ENCODE assay signal across 9 cellular contexts in the genomic region with DNA sequence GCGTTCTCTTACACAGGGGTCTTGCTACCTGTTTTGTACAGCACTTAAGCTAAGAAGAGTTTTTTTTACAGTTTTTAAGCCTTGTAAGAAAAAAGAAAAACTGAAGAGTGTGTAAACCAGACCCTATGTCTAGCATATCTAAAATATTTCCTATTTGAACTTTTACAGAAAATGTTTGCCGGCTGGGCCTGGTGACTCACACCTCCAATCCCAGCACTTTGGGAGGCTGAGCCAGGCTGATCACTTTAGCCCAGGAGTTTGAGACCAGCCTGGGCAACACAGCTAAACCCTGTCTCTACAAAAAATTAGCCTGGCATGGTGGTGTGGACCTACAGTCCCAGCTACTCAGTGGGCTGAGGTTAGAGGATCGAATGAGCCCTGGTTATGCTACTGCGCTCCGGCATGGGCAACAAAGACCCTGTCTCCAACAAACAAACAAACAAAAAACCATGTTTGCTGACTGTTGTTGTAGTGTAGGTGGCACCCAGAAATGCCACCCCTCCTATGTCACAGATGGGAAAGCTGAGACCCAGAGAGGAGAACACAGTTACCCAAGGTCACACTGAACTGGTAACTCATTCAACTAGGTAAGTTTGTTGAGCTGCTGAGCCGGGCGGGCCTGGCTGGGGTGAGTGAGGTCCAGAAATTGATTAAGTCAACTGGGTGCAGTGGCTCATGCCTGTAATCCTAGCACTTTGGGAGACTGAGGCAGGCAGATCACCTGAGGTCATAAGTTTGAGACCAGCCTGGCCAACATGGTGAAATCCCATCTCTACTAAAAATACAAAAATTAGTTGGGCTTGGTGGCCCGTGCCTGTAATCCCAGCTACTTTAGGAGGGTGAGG. TPM values are rescaled to one million over a fixed set of nuclear protein-coding genes. Genes with fewer than 3 reads are reported as not detected.
DNase-seq lines count a peak whose midpoint lies in the region; ATAC-seq and TF ChIP-seq lines count a peak whose summit lies in the region.
"Had no signal": no experiment of that assay in that cellular context is flagged by ENCODE, and none has a peak within 500 bp of the region (broad histone marks: within the 10 kb centered on the region; RNA-seq: fewer than 3 reads in every experiment).

No MANE protein-coding gene starts in this region.

- H3K9me3 ChIP-seq in AG04450 (ENCODE audit: control insufficient read depth, insufficient read depth, low read length) = no peaks in the 10 kb centered on the region; the same call in 1 of the 2 replicates
- H3K9me3 ChIP-seq: SJSA1 had no signal

- peaks cover 22% of the 10 kb centered on the region for H3K27me3 Mint-ChIP-seq in mesothelial cell of epicardium (ENCODE audit: low read depth)

- no peaks in the 10 kb centered on the region for H3K36me3 Mint-ChIP-seq in mesothelial cell of epicardium

- no peak for ATAC-seq in sciatic nerve
- no peak for ATAC-seq in HG03571 (IDR thresholded peaks at IDR 0.05; ENCODE audit: unreplicated experiment)

- H3K27ac Mint-ChIP-seq in mesothelial cell of epicardium = peak overlapping the region; percentile 72

- peak overlapping the region; percentile 91 for H3K4me3 Mint-ChIP-seq in mesothelial cell of epicardium

- H3K27me3 ChIP-seq in AG04450 (ENCODE audit: control insufficient read depth, insufficient read depth, low read length) = no peaks in the 10 kb centered on the region
- H3K27me3 ChIP-seq: SJSA1 had no signal

- DNase-seq in AG04450 (ENCODE audit: low read depth, low spot score) (no peak), HT1080 (ENCODE audit: low read depth) (peak; percentile 38), astrocyte of the spinal cord (ENCODE audit: low read depth, low spot score) (peak; percentile 46), mesothelial cell of epicardium (ENCODE audit: low spot score in 2 of 2, unreplicated experiment in 2 of 2) (no peak), sciatic nerve (ENCODE audit: low spot score) (no peak), HPDE6-E6E7 (ENCODE audit: extremely low spot score) (no peak), glomerular visceral epithelial cell (ENCODE audit: extremely low spot score) (no peak)

- POLR2A ChIA-PET in AG04450 (lab: Yijun Ruan, JAX) = interaction anchor here (0.6 kb wide), 1 partner anchor 25 kb away, joined by 10 read pairs; no protein-coding TSS in a partner anchor

- CTCF ChIA-PET in AG04450 (lab: Charles Lee) = interaction anchor here (0.9 to 2.6 kb wide), 3 partner anchors 11 to 27 kb away, joined by 5 to 13 read pairs (median 7); no protein-coding TSS in a partner anchor

- in situ Hi-C loops in astrocyte of the spinal cord (cut with HindIII; ENCODE audit: low sequenced_read_pairs) = no loop called here

- H3K4me1 Mint-ChIP-seq in mesothelial cell of epicardium = peaks cover 8% of the 10 kb centered on the region

- no peak overlapping the region for H3K4me3 ChIP-seq in AG04450 (ENCODE audit: low read depth, low read length)
- no peak overlapping the region for H3K4me3 ChIP-seq in astrocyte of the spinal cord (ENCODE audit: low read depth, low read length)

- peak overlapping the region; percentile 87 for H3K27ac ChIP-seq in AG04450 (ENCODE audit: low read depth, low read length)

- H3K9me3 Mint-ChIP-seq in mesothelial cell of epicardium = no peaks in the 10 kb centered on the region

- no peak for TF ChIP-seq CTCF in AG04450 (IDR thresholded peaks at IDR 0.05; ENCODE audit: low read depth, low read length)
- no peak for TF ChIP-seq CTCF in astrocyte of the spinal cord (IDR thresholded peaks at IDR 0.05; ENCODE audit: low read depth, low read length)
- TF ChIP-seq CTCF in mesothelial cell of epicardium (IDR thresholded peaks at IDR 0.05; ENCODE audit: unreplicated experiment) = no peak

- intact Hi-C loops in sciatic nerve (cut with DNase I) = no loop called here

RNA-seq across cellular contexts. Expression of a gene that starts 1.9 kb away (rescaled TPM):
- polyA plus RNA-seq in AG04450 (2011; rRNA removed) = 49.6 and 60.8 TPM in 2 replicates
- 55.6 and 60.8 TPM in 2 replicates for polyA minus RNA-seq in AG04450 (2011; rRNA and poly(A)+ RNA removed)
- total RNA-seq in HT1080 (2014; rRNA removed; shearing (Covaris generic)) = 248 and 269 TPM in 2 replicates
- polyA plus RNA-seq in HT1080 (2015; cell fraction: cytosol; rRNA removed) = 111 and 186 TPM in 2 replicates
- polyA plus RNA-seq in HT1080 (2015; cell fraction: nucleus; rRNA removed) = 87.4 and 204 TPM in 2 replicates
- total RNA-seq in mesothelial cell of epicardium (49.3 to 54.8 TPM (median 53.8 TPM) in 3 replicates), sciatic nerve (72.1 TPM)

RNA-seq across cellular contexts. Expression of a gene that starts 7.1 kb away (rescaled TPM):
- polyA plus RNA-seq in AG04450 (2011; rRNA removed) = 1.5 and 1.8 TPM in 2 replicates
- polyA minus RNA-seq in AG04450 (2011; rRNA and poly(A)+ RNA removed) = not detected in 2 replicates
- total RNA-seq in HT1080 (2014; rRNA removed; shearing (Covaris generic)) = 0.34 and 2.9 TPM in 2 replicates
- 0.75 and 1.3 TPM in 2 replicates for polyA plus RNA-seq in HT1080 (2015; cell fraction: cytosol; rRNA removed)
- polyA plus RNA-seq in HT1080 (2015; cell fraction: nucleus; rRNA removed) = 0.90 and 3.2 TPM in 2 replicates
- total RNA-seq in mesothelial cell of epicardium (0.38 to 0.60 TPM (median 0.59 TPM) in 3 replicates), sciatic nerve (1.8 TPM)

RNA-seq across cellular contexts. Expression of a gene that starts 8.5 kb away (rescaled TPM):
- polyA plus RNA-seq in AG04450 (2011; rRNA removed) = 13.6 and 15.5 TPM in 2 replicates
- polyA minus RNA-seq in AG04450 (2011; rRNA and poly(A)+ RNA removed) = 9.9 and 17.8 TPM in 2 replicates
- total RNA-seq in HT1080 (2014; rRNA removed; shearing (Covaris generic)) = 12.9 and 13.7 TPM in 2 replicates
- polyA plus RNA-seq in HT1080 (2015; cell fraction: cytosol; rRNA removed) = 5.7 and 10.1 TPM in 2 replicates
- polyA plus RNA-seq in HT1080 (2015; cell fraction: nucleus; rRNA removed) = 5.8 TPM in 2 replicates
- total RNA-seq in mesothelial cell of epicardium (15.2 to 18.1 TPM (median 16.7 TPM) in 3 replicates), sciatic nerve (4.0 TPM)

RNA-seq across cellular contexts. Expression of a gene that starts 37.6 kb away (rescaled TPM):
- 1.3 and 1.7 TPM in 2 replicates for polyA plus RNA-seq in AG04450 (2011; rRNA removed)
- polyA minus RNA-seq in AG04450 (2011; rRNA and poly(A)+ RNA removed) = 12.2 and 19.2 TPM in 2 replicates
- total RNA-seq in HT1080 (2014; rRNA removed; shearing (Covaris generic)) = 0.30 and 0.53 TPM in 2 replicates
- polyA plus RNA-seq in HT1080 (2015; cell fraction: cytosol; rRNA removed) = 0.26 TPM in 2 replicates
- polyA plus RNA-seq in HT1080 (2015; cell fraction: nucleus; rRNA removed) = 0.83 and 5.8 TPM in 2 replicates
- total RNA-seq in mesothelial cell of epicardium (272 to 287 TPM (median 278 TPM) in 3 replicates), sciatic nerve (3.7 TPM)

Comparison
In these comparisons a context has a peak if more than half of its experiments do, and no peak if none do; other contexts are left out.
1. DNase-seq: peak in HT1080 (single experiment) and astrocyte of the spinal cord (single experiment); none in AG04450 (single experiment), mesothelial cell of epicardium (0 of 2), sciatic nerve (single experiment), HPDE6-E6E7 (single experiment) and glomerular visceral epithelial cell (single experiment).